Comparison of ENCODE assay signal across 10 cellular contexts in genomic region chr2:55581435-55581834, GRCh38. TPM values are rescaled to one million over a fixed set of nuclear protein-coding genes. Genes with fewer than 3 reads are reported as not detected.
A peak's percentile ranks its signal among the peaks of the same experiment; 100 is the strongest.
DNase-seq lines count a peak whose midpoint lies in the region; FAIRE-seq and TF ChIP-seq lines count a peak whose summit lies in the region.
"Had no signal": no experiment of that assay in that cellular context is flagged by ENCODE, and none has a peak within 500 bp of the region (broad histone marks: within the 10 kb centered on the region; RNA-seq: fewer than 3 reads in every experiment).

No MANE protein-coding gene starts in this region.

- H3K27me3 ChIP-seq in dorsolateral prefrontal cortex: no peaks in the 10 kb centered on the region
- H3K27me3 ChIP-seq in MG63: no peaks in the 10 kb centered on the region
- H3K27me3 ChIP-seq: SJSA1 had no signal

- peak; percentile 21 for FAIRE-seq in G401.6 (lab: Jason Lieb, UNC)

- DNase-seq in ACHN (peak; percentile 48), RKO (ENCODE audit: low spot score) (peak; percentile 31), iPS-NIHi11 (ENCODE audit: low spot score) (peak; percentile 6), cerebellar nuclear complex (lab: John Stamatoyannopoulos, UW) (no peak), dorsolateral prefrontal cortex (no peak), DMS114 treated with DMSO at 0.1 percent for 48 hours (lab: John Stamatoyannopoulos, UW; ENCODE audit: unreplicated experiment) (no peak), MG63 (no peak)
- DNase-seq: NCI-H1105 treated with DMSO at 0.1 percent for 48 hours had no signal

- H3K4me3 ChIP-seq in dorsolateral prefrontal cortex (peak overlapping the region in 1 of 59 donors; percentile 23), MG63 (no peak overlapping the region)
- H3K4me3 ChIP-seq: SJSA1 had no signal

- in situ Hi-C loops in ACHN (cut with HindIII; ENCODE audit: low pct_ligation_motif_present, low pct_unique_long_range_greater_than_20kb, low sequenced_read_pairs): no loop called here

- intact Hi-C loops in dorsolateral prefrontal cortex (cut with DNase I): no loop called here

- H3K27ac ChIP-seq in dorsolateral prefrontal cortex: peak overlapping the region in 17 of 59 donors; percentile 6 to 70 (median 36)
- H3K27ac ChIP-seq: SJSA1 had no signal

- peaks cover 45% of the 10 kb centered on the region for H3K36me3 ChIP-seq in MG63

- no peaks in the 10 kb centered on the region for H3K9me3 ChIP-seq in MG63
- H3K9me3 ChIP-seq: SJSA1 had no signal

- TF ChIP-seq CTCF in dorsolateral prefrontal cortex (IDR thresholded peaks at IDR 0.05 in 54 of 56, conservative IDR thresholded peaks at IDR 0.05 in 2 of 56; ENCODE audit: low read depth in 1 of 56, partially characterized antibody in 56 of 56): peak in 2 of 56 donors; percentile 5 to 11

RNA-seq across cellular contexts. Expression of gene PPP4R3B, which starts 36.0 kb away (rescaled TPM):
- total RNA-seq in dorsolateral prefrontal cortex: 10 to 100 TPM; 46.1 to 75.8 (median 59.3) TPM
- 12.6 and 23.4 TPM in 2 replicates for total RNA-seq in MG63 (2014; rRNA removed; shearing (Covaris generic); ENCODE audit: low replicate concordance)

Comparison
In these comparisons a context has a peak if more than half of its experiments do, and no peak if none do; other contexts are left out.
1. DNase-seq: peak in ACHN (single experiment), RKO (single experiment) and iPS-NIHi11 (single experiment); none in cerebellar nuclear complex (0 of 2), dorsolateral prefrontal cortex (0 of 10), DMS114 treated with DMSO at 0.1 percent for 48 hours (single experiment) and MG63 (single experiment).